ENCODE assay signal across 16 cellular contexts in genomic region chr2:11764920-11765319, GRCh38. TPM values are rescaled to one million over a fixed set of nuclear protein-coding genes. Genes with fewer than 3 reads are reported as not detected.
A peak's percentile ranks its signal among the peaks of the same experiment; 100 is the strongest.
DNase-seq lines count a peak whose midpoint lies in the region; ATAC-seq and TF ChIP-seq lines count a peak whose summit lies in the region.
"Had no signal": no experiment of that assay in that cellular context is flagged by ENCODE, and none has a peak within 500 bp of the region (broad histone marks: within the 10 kb centered on the region; RNA-seq: fewer than 3 reads in every experiment).

No MANE protein-coding gene starts in this region.

- peaks cover 32% of the 10 kb centered on the region for H3K36me3 ChIP-seq in cardiac muscle cell

- H3K4me3 ChIP-seq in cardiac muscle cell, result no peak overlapping the region
- H3K4me3 ChIP-seq: GM23338 had no signal

- H3K27ac Mint-ChIP-seq in glutamatergic neuron (ENCODE audit: unreplicated experiment), result peak overlapping the region; percentile 77
- H3K27ac Mint-ChIP-seq in stimulated activated memory B cell treated with anti-CD40 and anti-IgM and Interleukin-4, amounts not matched to agents 10 μg/mL and 1 μg/mL and 100 μg/mL, for 72 hours, result peak overlapping the region; percentile 13
- H3K27ac Mint-ChIP-seq: GM23338 had no signal

- DNase-seq in cardiac muscle cell (ENCODE audit: low read depth in 1 of 2, low spot score in 1 of 2), result no peak
- DNase-seq in cardiac septum (ENCODE audit: low spot score), result no peak
- no peak for DNase-seq in glutamatergic neuron
- DNase-seq in NCI-H526 (lab: John Stamatoyannopoulos, UW), result no peak
- DNase-seq in RKO (ENCODE audit: low spot score), result no peak
- DNase-seq: ACHN, KBM-7, NCI-H1105 treated with DMSO at 0.1 percent for 48 hours, NCI-H1694, NCI-H774, OCI-M1, SIG-M5 had no signal

- no peaks in the 10 kb centered on the region for H3K27me3 ChIP-seq in cardiac muscle cell

- H3K4me1 Mint-ChIP-seq in glutamatergic neuron (ENCODE audit: low read depth, unreplicated experiment), result peaks cover 18% of the 10 kb centered on the region
- peaks cover 17% of the 10 kb centered on the region for H3K4me1 Mint-ChIP-seq in stimulated activated memory B cell treated with anti-CD40 and anti-IgM and Interleukin-4, amounts not matched to agents 10 μg/mL and 1 μg/mL and 100 μg/mL, for 72 hours

- H3K36me3 Mint-ChIP-seq in glutamatergic neuron (ENCODE audit: unreplicated experiment), result peaks cover 26% of the 10 kb centered on the region
- peaks cover 71% of the 10 kb centered on the region for H3K36me3 Mint-ChIP-seq in stimulated activated memory B cell treated with anti-CD40 and anti-IgM and Interleukin-4, amounts not matched to agents 10 μg/mL and 1 μg/mL and 100 μg/mL, for 72 hours

- H3K4me3 Mint-ChIP-seq in glutamatergic neuron (ENCODE audit: unreplicated experiment), result no peak overlapping the region
- no peak overlapping the region for H3K4me3 Mint-ChIP-seq in stimulated activated memory B cell treated with anti-CD40 and anti-IgM and Interleukin-4, amounts not matched to agents 10 μg/mL and 1 μg/mL and 100 μg/mL, for 72 hours
- H3K4me3 Mint-ChIP-seq: GM23338 had no signal

- no peak for ATAC-seq in stimulated activated memory B cell treated with anti-CD40 and anti-IgM and Interleukin-4, amounts not matched to agents 10 μg/mL and 1 μg/mL and 100 μg/mL, for 72 hours
- ATAC-seq: GM23338, HCT116 had no signal

- intact Hi-C loops in cardiac septum (cut with DNase I), result no loop called here

- H3K27ac ChIP-seq in cardiac muscle cell (peak overlapping the region; percentile 20), VCaP (peak overlapping the region; percentile 35)

- peaks cover 12% of the 10 kb centered on the region for H3K9me3 Mint-ChIP-seq in glutamatergic neuron (ENCODE audit: unreplicated experiment)
- H3K9me3 Mint-ChIP-seq in stimulated activated memory B cell treated with anti-CD40 and anti-IgM and Interleukin-4, amounts not matched to agents 10 μg/mL and 1 μg/mL and 100 μg/mL, for 72 hours, result no peaks in the 10 kb centered on the region

- no peaks in the 10 kb centered on the region for H3K9me3 ChIP-seq in cardiac muscle cell (ENCODE audit: low read depth)

- TF ChIP-seq CTCF in cardiac muscle cell (IDR thresholded peaks at IDR 0.05; ENCODE audit: low read depth, low read length) (no peak), VCaP (conservative IDR thresholded peaks at IDR 0.05) (no peak), glutamatergic neuron (IDR thresholded peaks at IDR 0.05; ENCODE audit: partially characterized antibody, unreplicated experiment) (no peak)

- H3K27me3 Mint-ChIP-seq in glutamatergic neuron (ENCODE audit: unreplicated experiment), result peaks cover 11% of the 10 kb centered on the region
- H3K27me3 Mint-ChIP-seq in stimulated activated memory B cell treated with anti-CD40 and anti-IgM and Interleukin-4, amounts not matched to agents 10 μg/mL and 1 μg/mL and 100 μg/mL, for 72 hours, result no peaks in the 10 kb centered on the region

- H3K4me1 ChIP-seq in cardiac muscle cell (ENCODE audit: low read depth), result peaks cover 37% of the 10 kb centered on the region

RNA-seq across cellular contexts. Expression of gene LPIN1, which starts 18.5 kb away (rescaled TPM):
- 45.6 and 58.3 TPM in 2 replicates for total RNA-seq in cardiac muscle cell
- 47.0 and 56.6 TPM in 2 replicates for polyA plus RNA-seq in cardiac muscle cell
- total RNA-seq in cardiac septum, result 27.8 TPM
- 142 TPM for total RNA-seq in glutamatergic neuron (ENCODE audit: unreplicated experiment)
